22 cellular contexts compared by ENCODE assay signal in genomic region chr2:207778298-207778882, GRCh38.
"Had no signal": no experiment of that assay in that cellular context is flagged by ENCODE, and none has a peak within 500 bp of the region (broad histone marks: within the 10 kb centered on the region; RNA-seq: fewer than 3 reads in every experiment).

No MANE protein-coding gene starts in this region.

- H3K4me3 ChIP-seq: colonic mucosa, heart left ventricle, neural progenitor cell, pancreas, smooth muscle cell, thoracic aorta, transverse colon had no signal

- H3K4me1 ChIP-seq: colonic mucosa had no signal

- H3K9me3 ChIP-seq: colonic mucosa, heart left ventricle, pancreas, thoracic aorta, transverse colon had no signal

- DNase-seq: colonic mucosa; effector CD4-positive, alpha-beta T cell; heart left ventricle; hippocampal formation; kidney glomerular epithelial cell; occipital lobe; right cardiac atrium; stimulated activated CD4-positive, alpha-beta T cell treated with anti-CD3 and anti-CD28 coated beads, Interleukin-2, amount 100 ng/mL, for 48 hours; stimulated activated CD8-positive, alpha-beta memory T cell treated with anti-CD3 and anti-CD28 coated beads, Interleukin-4, amount 100 ng/mL, for 48 hours; substantia nigra; transverse colon had no signal

- H3K36me3 Mint-ChIP-seq: natural killer cell treated with Interleukin-12 subunit alpha and Interleukin-12 subunit beta and Interleukin-15 and Interleukin-18, amount 100 ng/mL, for 72 hours; neural progenitor cell; stimulated activated memory B cell treated with anti-CD40 and anti-IgM and Interleukin-4, amounts not matched to agents 10 μg/mL and 1 μg/mL and 100 μg/mL, for 72 hours had no signal

- H2AFZ ChIP-seq: neural progenitor cell had no signal

- H3K4me1 Mint-ChIP-seq: stimulated activated memory B cell treated with anti-CD40 and anti-IgM and Interleukin-4, amounts not matched to agents 10 μg/mL and 1 μg/mL and 100 μg/mL, for 72 hours had no signal

- H3K27me3 Mint-ChIP-seq: progenitor cell of endocrine pancreas; stimulated activated memory B cell treated with anti-CD40 and anti-IgM and Interleukin-4, amounts not matched to agents 10 μg/mL and 1 μg/mL and 100 μg/mL, for 72 hours had no signal

- H3K36me3 ChIP-seq: colonic mucosa, heart left ventricle, neural progenitor cell, pancreas, thoracic aorta, transverse colon had no signal

- H3K4me2 ChIP-seq: neural progenitor cell, smooth muscle cell had no signal

- H3K9ac ChIP-seq: neural progenitor cell had no signal

- H3K27ac ChIP-seq: colonic mucosa, heart left ventricle, neural progenitor cell, pancreas, thoracic aorta, transverse colon had no signal

- ATAC-seq: heart left ventricle; left lobe of liver; natural killer cell treated with Interleukin-12 subunit alpha and Interleukin-12 subunit beta and Interleukin-15 and Interleukin-18, amount 100 ng/mL, for 72 hours; pancreas; right cardiac atrium; stimulated activated memory B cell treated with anti-CD40 and anti-IgM and Interleukin-4, amounts not matched to agents 10 μg/mL and 1 μg/mL and 100 μg/mL, for 72 hours had no signal

- H3K9me3 Mint-ChIP-seq: natural killer cell treated with Interleukin-12 subunit alpha and Interleukin-12 subunit beta and Interleukin-15 and Interleukin-18, amount 100 ng/mL, for 72 hours; stimulated activated memory B cell treated with anti-CD40 and anti-IgM and Interleukin-4, amounts not matched to agents 10 μg/mL and 1 μg/mL and 100 μg/mL, for 72 hours; stimulated activated naive CD8-positive, alpha-beta T cell treated with anti-CD3 and anti-CD28 coated beads, Interleukin-15, Interleukin-2, amounts not matched to agents 100 ng/mL and 50 ng/mL, for 24 hours had no signal

- H3K27ac Mint-ChIP-seq: natural killer cell treated with Interleukin-12 subunit alpha and Interleukin-12 subunit beta and Interleukin-15 and Interleukin-18, amount 100 ng/mL, for 72 hours; neural progenitor cell; progenitor cell of endocrine pancreas; stimulated activated memory B cell treated with anti-CD40 and anti-IgM and Interleukin-4, amounts not matched to agents 10 μg/mL and 1 μg/mL and 100 μg/mL, for 72 hours; stimulated activated naive CD8-positive, alpha-beta T cell treated with anti-CD3 and anti-CD28 coated beads, Interleukin-15, Interleukin-2, amounts not matched to agents 100 ng/mL and 50 ng/mL, for 24 hours had no signal

- H3K27me3 ChIP-seq: colonic mucosa, heart left ventricle, neural progenitor cell, pancreas, transverse colon had no signal

- FAIRE-seq: frontal cortex, islet of Langerhans, pancreas had no signal

- H3K4me3 Mint-ChIP-seq: natural killer cell treated with Interleukin-12 subunit alpha and Interleukin-12 subunit beta and Interleukin-15 and Interleukin-18, amount 100 ng/mL, for 72 hours; neural progenitor cell; stimulated activated memory B cell treated with anti-CD40 and anti-IgM and Interleukin-4, amounts not matched to agents 10 μg/mL and 1 μg/mL and 100 μg/mL, for 72 hours; stimulated activated naive CD8-positive, alpha-beta T cell treated with anti-CD3 and anti-CD28 coated beads, Interleukin-15, Interleukin-2, amounts not matched to agents 100 ng/mL and 50 ng/mL, for 24 hours had no signal
